ENCODE assay signal across 8 cellular contexts in the genomic region with DNA sequence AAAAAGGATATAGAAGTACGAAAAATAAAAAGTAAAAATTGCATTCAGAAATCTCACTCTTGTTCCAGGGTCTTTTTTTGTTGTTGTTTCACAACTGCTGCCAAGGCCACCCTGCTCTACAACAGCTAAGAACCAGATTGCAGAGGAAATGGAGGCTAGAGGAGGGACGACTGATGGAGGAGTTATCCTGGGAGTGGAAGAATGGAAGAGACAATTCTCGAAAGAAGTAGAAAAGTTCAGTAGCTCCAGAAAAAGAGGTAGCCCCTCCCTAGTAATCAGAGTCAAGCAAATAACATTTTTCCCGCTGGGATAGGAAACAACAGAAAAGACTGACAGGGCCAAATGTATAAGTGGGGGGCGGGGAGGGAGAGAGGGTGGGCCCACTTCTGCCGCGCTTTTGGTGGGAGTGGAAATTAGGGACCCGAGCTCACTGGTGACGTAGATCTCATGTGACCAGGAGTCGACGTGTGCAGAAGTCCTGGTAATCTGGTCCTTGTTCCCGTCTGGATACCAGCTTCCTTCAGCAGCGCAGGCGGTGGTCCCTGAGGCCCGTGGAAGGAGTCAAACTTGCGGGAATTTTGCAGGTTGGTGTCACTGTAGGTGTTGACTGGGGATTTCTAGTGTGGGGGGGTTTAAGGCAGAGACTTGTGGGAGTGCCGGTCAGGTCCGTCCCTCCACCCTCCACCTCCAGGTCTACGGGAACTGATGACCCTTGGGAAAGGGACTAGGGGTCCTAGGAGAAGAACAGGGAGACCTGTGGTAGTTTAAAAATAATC. TPM values are rescaled to one million over a fixed set of nuclear protein-coding genes. Genes with fewer than 3 reads are reported as not detected.
DNase-seq lines count a peak whose midpoint lies in the region; ATAC-seq and TF ChIP-seq lines count a peak whose summit lies in the region.

A gene with protein sequence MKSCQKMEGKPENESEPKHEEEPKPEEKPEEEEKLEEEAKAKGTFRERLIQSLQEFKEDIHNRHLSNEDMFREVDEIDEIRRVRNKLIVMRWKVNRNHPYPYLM (plus strand): TSS at position 484 of the 776 bp plus-strand sequence. CDS start 1,179 bp downstream, outside the sequence.

- H3K27me3 ChIP-seq in gastroesophageal sphincter = no peaks in the 10 kb centered on the region

- peaks cover 0 to 6% (median 0%) of the 10 kb centered on the region in 3 donors for H3K4me1 ChIP-seq in gastroesophageal sphincter

- TF ChIP-seq POLR2A in gastroesophageal sphincter (IDR thresholded peaks at IDR 0.05) = peak; percentile 76 to 78

- no peaks in the 10 kb centered on the region for H3K27me3 Mint-ChIP-seq in activated CD8-positive, alpha-beta memory T cell treated with anti-CD3 and anti-CD28 coated beads, Interleukin-2, amount 10 ng/mL, durations not matched to agents 7 days and 5 days
- peaks cover 2% of the 10 kb centered on the region for H3K27me3 Mint-ChIP-seq in activated naive CD8-positive, alpha-beta T cell
- H3K27me3 Mint-ChIP-seq in natural killer cell treated with Interleukin-12 subunit alpha and Interleukin-12 subunit beta and Interleukin-15 and Interleukin-18, amount 100 ng/mL, for 72 hours = peaks cover 8 to 24% of the 10 kb centered on the region in 2 donors

- peaks cover 2% of the 10 kb centered on the region for H3K4me1 Mint-ChIP-seq in activated CD8-positive, alpha-beta memory T cell treated with anti-CD3 and anti-CD28 coated beads, Interleukin-2, amount 10 ng/mL, durations not matched to agents 7 days and 5 days
- peaks cover 8% of the 10 kb centered on the region for H3K4me1 Mint-ChIP-seq in activated naive CD8-positive, alpha-beta T cell (ENCODE audit: low read depth)
- H3K4me1 Mint-ChIP-seq in natural killer cell treated with Interleukin-12 subunit alpha and Interleukin-12 subunit beta and Interleukin-15 and Interleukin-18, amount 100 ng/mL, for 72 hours (ENCODE audit: low read depth in 2 of 2) = peaks cover 6 to 7% of the 10 kb centered on the region in 2 donors

- peak within 1 kb of the TSS; percentile 89 to 96 (median 91) for H3K27ac ChIP-seq in gastroesophageal sphincter

- H3K4me3 Mint-ChIP-seq in activated CD8-positive, alpha-beta memory T cell treated with anti-CD3 and anti-CD28 coated beads, Interleukin-2, amount 10 ng/mL, durations not matched to agents 7 days and 5 days = peak within 1 kb of the TSS; percentile 75
- peak within 1 kb of the TSS; percentile 91 for H3K4me3 Mint-ChIP-seq in activated naive CD8-positive, alpha-beta T cell
- peak within 1 kb of the TSS; percentile 72 for H3K4me3 Mint-ChIP-seq in natural killer cell treated with Interleukin-12 subunit alpha and Interleukin-12 subunit beta and Interleukin-15 and Interleukin-18, amount 100 ng/mL, for 72 hours

- no peaks in the 10 kb centered on the region for H3K9me3 ChIP-seq in gastroesophageal sphincter

- peak within 1 kb of the TSS; percentile 36 for H3K27ac Mint-ChIP-seq in activated CD8-positive, alpha-beta memory T cell treated with anti-CD3 and anti-CD28 coated beads, Interleukin-2, amount 10 ng/mL, durations not matched to agents 7 days and 5 days
- H3K27ac Mint-ChIP-seq in activated naive CD8-positive, alpha-beta T cell = no peak within 1 kb of the TSS
- peak within 1 kb of the TSS in 1 of 2 donors; percentile 64 for H3K27ac Mint-ChIP-seq in natural killer cell treated with Interleukin-12 subunit alpha and Interleukin-12 subunit beta and Interleukin-15 and Interleukin-18, amount 100 ng/mL, for 72 hours

- no peak for TF ChIP-seq EP300 in gastroesophageal sphincter (IDR thresholded peaks at IDR 0.05)

- no peaks in the 10 kb centered on the region for H3K36me3 ChIP-seq in gastroesophageal sphincter

- ATAC-seq in activated CD8-positive, alpha-beta memory T cell treated with anti-CD3 and anti-CD28 coated beads, Interleukin-2, amount 10 ng/mL, durations not matched to agents 7 days and 5 days = no peak
- peak; percentile 90 for ATAC-seq in gastroesophageal sphincter
- no peak for ATAC-seq in natural killer cell treated with Interleukin-12 subunit alpha and Interleukin-12 subunit beta and Interleukin-15 and Interleukin-18, amount 100 ng/mL, for 72 hours

- 0 to 34% methylated on average over 5 to 10 of the region's 19 CpGs for WGBS in gastroesophageal sphincter (ENCODE audit: low coverage in 1 of 2), 2 donors

- no peak for TF ChIP-seq CTCF in gastroesophageal sphincter (IDR thresholded peaks at IDR 0.05)

- no peaks in the 10 kb centered on the region for H3K36me3 Mint-ChIP-seq in activated CD8-positive, alpha-beta memory T cell treated with anti-CD3 and anti-CD28 coated beads, Interleukin-2, amount 10 ng/mL, durations not matched to agents 7 days and 5 days
- H3K36me3 Mint-ChIP-seq in activated naive CD8-positive, alpha-beta T cell = no peaks in the 10 kb centered on the region
- no peaks in the 10 kb centered on the region for H3K36me3 Mint-ChIP-seq in natural killer cell treated with Interleukin-12 subunit alpha and Interleukin-12 subunit beta and Interleukin-15 and Interleukin-18, amount 100 ng/mL, for 72 hours

- H3K9me3 Mint-ChIP-seq in activated CD8-positive, alpha-beta memory T cell treated with anti-CD3 and anti-CD28 coated beads, Interleukin-2, amount 10 ng/mL, durations not matched to agents 7 days and 5 days (ENCODE audit: low read depth) = no peaks in the 10 kb centered on the region
- no peaks in the 10 kb centered on the region for H3K9me3 Mint-ChIP-seq in activated naive CD8-positive, alpha-beta T cell (ENCODE audit: low read depth)
- H3K9me3 Mint-ChIP-seq in natural killer cell treated with Interleukin-12 subunit alpha and Interleukin-12 subunit beta and Interleukin-15 and Interleukin-18, amount 100 ng/mL, for 72 hours = no peaks in the 10 kb centered on the region

- CTCF ChIA-PET in activated CD8-positive, alpha-beta memory T cell treated with anti-CD3 and anti-CD28 coated beads, Interleukin-2, amount 10 ng/mL, durations not matched to agents 7 days and 5 days (lab: Charles Lee) = interaction anchor here (2.0 kb wide), 1 partner anchor 108 kb away, joined by 6 read pairs; no protein-coding TSS in a partner anchor

- peak within 1 kb of the TSS; percentile 67 to 100 for H3K4me3 ChIP-seq in gastroesophageal sphincter

- no peak for DNase-seq in activated CD8-positive, alpha-beta memory T cell treated with anti-CD3 and anti-CD28 coated beads, Interleukin-2, amount 10 ng/mL, durations not matched to agents 7 days and 5 days
- no peak for DNase-seq in activated CD8-positive, alpha-beta memory T cell treated with anti-CD3 and anti-CD28 coated beads for 24 hours
- DNase-seq in NCI-H2029 treated with DMSO at 0.1 percent for 48 hours (lab: John Stamatoyannopoulos, UW) (peak; percentile 11), GM19240 (ENCODE audit: insufficient read length, low spot score) (no peak), T1000 (lab: John Stamatoyannopoulos, UW) (no peak)
- no peak for DNase-seq in natural killer cell treated with Interleukin-12 subunit alpha and Interleukin-12 subunit beta and Interleukin-15 and Interleukin-18, amount 100 ng/mL, for 72 hours (ENCODE audit: low spot score)

RNA-seq across cellular contexts. Expression of the gene that starts here (rescaled TPM):
- total RNA-seq in activated CD8-positive, alpha-beta memory T cell treated with anti-CD3 and anti-CD28 coated beads, Interleukin-2, amount 10 ng/mL, durations not matched to agents 7 days and 5 days = 1 to 10 TPM; 1.5 to 2.4 TPM
- total RNA-seq in gastroesophageal sphincter = 10 to 100 TPM; 52.9 to 86.7 (median 78.3) TPM
- total RNA-seq in natural killer cell treated with Interleukin-12 subunit alpha and Interleukin-12 subunit beta and Interleukin-15 and Interleukin-18, amount 100 ng/mL, for 72 hours = under 1 TPM in 1 of 2 donors, not detected in 1; 0.90 TPM

Comparison
In these comparisons a context has a peak if more than half of its experiments do, and no peak if none do; other contexts are left out.
1. RNA of the gene that starts here (total RNA-seq): 52.9 to 86.7 TPM in gastroesophageal sphincter; 1.5 to 2.4 TPM in activated CD8-positive, alpha-beta memory T cell treated with anti-CD3 and anti-CD28 coated beads, Interleukin-2, amount 10 ng/mL, durations not matched to agents 7 days and 5 days and 0.90 TPM in natural killer cell treated with Interleukin-12 subunit alpha and Interleukin-12 subunit beta and Interleukin-15 and Interleukin-18, amount 100 ng/mL, for 72 hours; every median in the first group is over 10 times any median in the second.
2. Peak in every context shown above with its lines, with median percentiles within 50 percentile points of each other: H3K4me3 Mint-ChIP-seq.